Comparison of ENCODE assay signal across 25 cellular contexts in genomic region chr3:110958476-110959147, GRCh38.
"Had no signal": no experiment of that assay in that cellular context is flagged by ENCODE, and none has a peak within 500 bp of the region (broad histone marks: within the 10 kb centered on the region; RNA-seq: fewer than 3 reads in every experiment).

No MANE protein-coding gene starts in this region.

- H3K4me1 ChIP-seq: ascending aorta had no signal

- DNase-seq: activated B cell treated with CpG ODN at 0.5 μM for 24 hours; activated CD4-positive, alpha-beta T cell treated with anti-CD3 and anti-CD28 coated beads for 1 hour; activated CD4-positive, alpha-beta T cell treated with anti-CD3 and anti-CD28 coated beads, Interleukin-2, amount 10 ng/mL, durations not matched to agents 24 days and 14 days; activated CD4-positive, alpha-beta T cell treated with anti-CD3 and anti-CD28 coated beads, Interleukin-2, amount 50 U/mL, for 48 hours; activated CD8-positive, alpha-beta memory T cell treated with anti-CD3 and anti-CD28 coated beads, Interleukin-2, amount 10 ng/mL, durations not matched to agents 7 days and 5 days; activated effector memory CD4-positive, alpha-beta T cell treated with anti-CD3 and anti-CD28 coated beads, Interleukin-2, amount 50 U/mL, for 16 hours; activated naive CD4-positive, alpha-beta T cell treated with Interleukin-2 at 50 U/mL for 16 hours; activated naive CD8-positive, alpha-beta T cell treated with anti-CD3 and anti-CD28 coated beads, Interleukin-2, amount 50 U/mL, for 24 hours; activated T-cell treated with anti-CD3 and anti-CD28 coated beads, Interleukin-2, amount 50 U/mL, for 24 hours; amniotic stem cell; KG1; NCI-H1048; NCI-H146; NCI-H187 treated with DMSO at 0.1 percent for 48 hours; NCI-H2081 treated with DMSO at 0.1 percent for 48 hours; NCI-H2227 treated with DMSO at 0.1 percent for 48 hours; NCI-H446 treated with DMSO at 0.1 percent for 48 hours; NCI-H526; PC-9; SHP77 treated with DMSO at 0.1 percent for 48 hours had no signal

- H3K27me3 Mint-ChIP-seq: activated B cell treated with CpG ODN at 0.5 μM for 24 hours; activated CD4-positive, alpha-beta T cell treated with anti-CD3 and anti-CD28 coated beads, Interleukin-2, amount 10 ng/mL, durations not matched to agents 24 days and 14 days; activated CD8-positive, alpha-beta memory T cell treated with anti-CD3 and anti-CD28 coated beads, Interleukin-2, amount 10 ng/mL, durations not matched to agents 7 days and 5 days; brain had no signal

- H3K27ac Mint-ChIP-seq: activated B cell treated with CpG ODN at 0.5 μM for 24 hours; activated CD4-positive, alpha-beta T cell treated with anti-CD3 and anti-CD28 coated beads, Interleukin-2, amount 10 ng/mL, durations not matched to agents 24 days and 14 days; activated CD8-positive, alpha-beta memory T cell treated with anti-CD3 and anti-CD28 coated beads, Interleukin-2, amount 10 ng/mL, durations not matched to agents 7 days and 5 days; activated naive CD4-positive, alpha-beta T cell treated with anti-CD3 and anti-CD28 coated beads, Interleukin-2, amount 50 U/mL, for 72 hours; activated naive CD8-positive, alpha-beta T cell treated with anti-CD3 and anti-CD28 coated beads, Interleukin-2, amount 50 U/mL, for 24 hours; activated T-cell treated with anti-CD3 and anti-CD28 coated beads, Interleukin-2, amount 50 U/mL, for 24 hours; brain; T-helper 1 cell treated with Interleukin-12 subunit alpha and Interleukin-12 subunit beta and Interleukin-4 antibody, amounts not matched to agents 30 μg/mL and 1 μg/mL, for 36 hours had no signal

- H3K27ac ChIP-seq: ascending aorta, cardiac muscle cell, PC-9 had no signal

- H3K4me2 ChIP-seq: PC-9 had no signal

- H3K4me3 Mint-ChIP-seq: activated B cell treated with CpG ODN at 0.5 μM for 24 hours; activated CD4-positive, alpha-beta T cell treated with anti-CD3 and anti-CD28 coated beads, Interleukin-2, amount 10 ng/mL, durations not matched to agents 24 days and 14 days; activated CD8-positive, alpha-beta memory T cell treated with anti-CD3 and anti-CD28 coated beads, Interleukin-2, amount 10 ng/mL, durations not matched to agents 7 days and 5 days; activated naive CD8-positive, alpha-beta T cell treated with anti-CD3 and anti-CD28 coated beads, Interleukin-2, amount 50 U/mL, for 24 hours; activated T-cell treated with anti-CD3 and anti-CD28 coated beads, Interleukin-2, amount 50 U/mL, for 24 hours; brain; T-helper 1 cell treated with Interleukin-12 subunit alpha and Interleukin-12 subunit beta and Interleukin-4 antibody, amounts not matched to agents 30 μg/mL and 1 μg/mL, for 36 hours had no signal

- H3K4me3 ChIP-seq: ascending aorta, cardiac muscle cell, PC-9 had no signal

- H3K36me3 ChIP-seq: ascending aorta, cardiac muscle cell had no signal

- ATAC-seq: activated CD8-positive, alpha-beta memory T cell treated with anti-CD3 and anti-CD28 coated beads, Interleukin-2, amount 10 ng/mL, durations not matched to agents 7 days and 5 days; activated naive CD4-positive, alpha-beta T cell treated with anti-CD3 and anti-CD28 coated beads, Interleukin-2, amount 50 U/mL, for 72 hours; activated naive CD8-positive, alpha-beta T cell treated with anti-CD3 and anti-CD28 coated beads, Interleukin-2, amount 50 U/mL, for 24 hours had no signal

- H2AFZ ChIP-seq: PC-9 had no signal

- H3K36me3 Mint-ChIP-seq: activated naive CD4-positive, alpha-beta T cell treated with anti-CD3 and anti-CD28 coated beads, Interleukin-2, amount 50 U/mL, for 72 hours; brain had no signal

- H3K4me1 Mint-ChIP-seq: activated B cell treated with CpG ODN at 0.5 μM for 24 hours; activated naive CD8-positive, alpha-beta T cell treated with anti-CD3 and anti-CD28 coated beads, Interleukin-2, amount 50 U/mL, for 24 hours; brain had no signal

- H3K9me3 Mint-ChIP-seq: activated CD4-positive, alpha-beta T cell treated with anti-CD3 and anti-CD28 coated beads, Interleukin-2, amount 10 ng/mL, durations not matched to agents 24 days and 14 days; activated T-cell treated with anti-CD3 and anti-CD28 coated beads, Interleukin-2, amount 50 U/mL, for 24 hours had no signal

- H3K27me3 ChIP-seq: ascending aorta, cardiac muscle cell had no signal
